In the genomic region with DNA sequence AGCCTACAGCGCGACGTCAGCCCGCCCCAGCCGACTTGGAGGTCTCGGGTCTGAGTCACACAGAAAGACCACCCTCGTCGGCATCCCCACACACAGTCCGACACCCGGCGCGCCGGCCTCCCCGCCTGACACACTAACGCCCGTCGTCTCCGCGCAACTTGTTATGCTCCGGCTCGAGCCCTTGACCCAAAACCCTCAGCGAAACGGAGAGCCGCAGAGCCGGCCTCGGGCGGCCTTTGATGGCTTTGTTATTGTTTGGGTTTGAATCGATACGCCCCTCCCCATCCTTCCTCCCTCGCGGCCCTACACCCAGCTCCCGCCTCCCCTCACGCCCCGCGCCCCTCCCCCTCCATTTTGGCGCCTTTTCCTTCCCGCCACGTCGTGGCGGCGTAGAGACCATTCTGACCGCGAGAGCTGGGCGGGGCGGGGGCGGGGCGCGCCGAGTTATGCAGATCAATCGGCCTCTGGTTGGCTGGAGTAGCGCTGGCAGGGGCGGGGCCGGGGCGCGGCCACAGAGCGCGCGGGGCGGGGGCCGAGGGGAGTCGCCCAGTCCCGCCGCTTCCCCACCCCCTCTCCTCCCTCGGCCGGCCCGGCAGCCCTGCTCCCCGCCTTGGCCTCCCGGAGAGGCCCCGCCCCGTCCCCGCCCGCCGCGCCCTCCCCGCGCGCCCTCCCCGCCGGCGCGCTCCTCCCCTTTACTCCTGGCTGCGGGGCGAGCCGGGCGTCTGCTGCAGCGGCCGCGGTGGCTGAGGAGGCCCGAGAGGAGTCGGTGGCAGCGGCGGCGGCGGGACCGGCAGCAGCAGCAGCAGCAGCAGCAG, we compare ENCODE assay signal across 1 cellular context.
TF ChIP-seq lines count a peak whose summit lies in the region.

A gene (plus strand): TSS at position 695 of the 815 bp plus-strand sequence. CDS start 424 bp downstream, outside the sequence.

TF ChIP-seq in HepG2, 621 proteins besides CTCF, POLR2A, EP300 and RAD21 (continued from another document and continues in another):
- TF ChIP-seq BRD4 (CRISPR knock-in tag; IDR thresholded peaks at IDR 0.05) (0 out of 2 replicates have a peak, but pooled peaks have one; percentile 77), ERF (CRISPR knock-in tag; IDR thresholded peaks at IDR 0.05) (peak; percentile 66), ZNF879 (CRISPR knock-in tag; IDR thresholded peaks at IDR 0.05) (no peak), ZMYM4 (CRISPR knock-in tag; IDR thresholded peaks at IDR 0.05) (peak; percentile 33), FOXC1 (CRISPR knock-in tag; IDR thresholded peaks at IDR 0.05; ENCODE audit: borderline replicate concordance) (no peak; the same call in none of the 2 replicates), NR2F1 (CRISPR knock-in tag; IDR thresholded peaks at IDR 0.05) (peak; percentile 84), HOXD1 (CRISPR knock-in tag; IDR thresholded peaks at IDR 0.05) (peak; percentile 77), ZFP62 (CRISPR knock-in tag; IDR thresholded peaks at IDR 0.05) (no peak), SKI (IDR thresholded peaks at IDR 0.05; ENCODE audit: partially characterized antibody) (peak; percentile 97), RFXAP (CRISPR knock-in tag; IDR thresholded peaks at IDR 0.05; ENCODE audit: borderline replicate concordance) (peak; percentile 88), PHF8 (CRISPR knock-in tag; IDR thresholded peaks at IDR 0.05) (no peak; the same call in 1 of the 2 replicates), YY1 (IDR thresholded peaks at IDR 0.05; ENCODE audit: insufficient read depth, insufficient replicate concordance, low read depth, low read length) (peak; percentile 81), GLI4 (CRISPR knock-in tag; IDR thresholded peaks at IDR 0.05; ENCODE audit: borderline replicate concordance) (peak; percentile 6; the same call in 1 of the 2 replicates), ZNF816 (CRISPR knock-in tag; IDR thresholded peaks at IDR 0.05; ENCODE audit: borderline replicate concordance) (no peak; the same call in 1 of the 2 replicates), ZNF878 (CRISPR knock-in tag; IDR thresholded peaks at IDR 0.05) (peak; percentile 94), SMAD3 (CRISPR knock-in tag; IDR thresholded peaks at IDR 0.05) (peak; percentile 16; the same call in 1 of the 2 replicates), ZNF547 (CRISPR knock-in tag; IDR thresholded peaks at IDR 0.05) (peak; percentile 46), SNAI1 (CRISPR knock-in tag; IDR thresholded peaks at IDR 0.05; ENCODE audit: borderline replicate concordance) (peak; percentile 97), MXD4 (CRISPR knock-in tag; IDR thresholded peaks at IDR 0.05) (peak; percentile 76), ZNF737 (CRISPR knock-in tag; IDR thresholded peaks at IDR 0.05; ENCODE audit: borderline replicate concordance) (no peak), ZNF367 (CRISPR knock-in tag; IDR thresholded peaks at IDR 0.05; ENCODE audit: borderline replicate concordance) (no peak), KDM5B (CRISPR knock-in tag; IDR thresholded peaks at IDR 0.05; ENCODE audit: borderline replicate concordance) (peak; percentile 72; the same call in 1 of the 2 replicates), ZNF20 (CRISPR knock-in tag; IDR thresholded peaks at IDR 0.05) (peak; percentile 82; the same call in 1 of the 2 replicates), TMF1 (CRISPR knock-in tag; IDR thresholded peaks at IDR 0.05; ENCODE audit: low read depth) (0 out of 2 replicates have a peak, but pooled peaks have one; percentile 70), ZNF891 (CRISPR knock-in tag; IDR thresholded peaks at IDR 0.05) (peak; percentile 91), ZNF660 (CRISPR knock-in tag; IDR thresholded peaks at IDR 0.05; ENCODE audit: borderline replicate concordance, low read depth) (no peak), JUND (CRISPR knock-in tag; IDR thresholded peaks at IDR 0.05) (no peak; the same call in 1 of the 2 replicates)
- TF ChIP-seq, protein P1, sequence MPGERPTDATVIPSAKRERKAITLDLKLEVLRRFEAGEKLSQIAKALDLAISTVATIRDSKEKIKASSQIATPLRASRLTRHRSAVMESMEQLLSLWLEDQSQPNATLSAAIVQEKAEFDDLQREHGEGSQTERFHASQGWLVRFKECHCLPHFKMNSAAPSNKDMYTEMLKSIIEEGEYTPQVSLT (CRISPR knock-in tag; IDR thresholded peaks at IDR 0.05; ENCODE audit: borderline replicate concordance, low read depth): peak; percentile 37; the same call in 1 of the 2 replicates
- TF ChIP-seq, protein P2, sequence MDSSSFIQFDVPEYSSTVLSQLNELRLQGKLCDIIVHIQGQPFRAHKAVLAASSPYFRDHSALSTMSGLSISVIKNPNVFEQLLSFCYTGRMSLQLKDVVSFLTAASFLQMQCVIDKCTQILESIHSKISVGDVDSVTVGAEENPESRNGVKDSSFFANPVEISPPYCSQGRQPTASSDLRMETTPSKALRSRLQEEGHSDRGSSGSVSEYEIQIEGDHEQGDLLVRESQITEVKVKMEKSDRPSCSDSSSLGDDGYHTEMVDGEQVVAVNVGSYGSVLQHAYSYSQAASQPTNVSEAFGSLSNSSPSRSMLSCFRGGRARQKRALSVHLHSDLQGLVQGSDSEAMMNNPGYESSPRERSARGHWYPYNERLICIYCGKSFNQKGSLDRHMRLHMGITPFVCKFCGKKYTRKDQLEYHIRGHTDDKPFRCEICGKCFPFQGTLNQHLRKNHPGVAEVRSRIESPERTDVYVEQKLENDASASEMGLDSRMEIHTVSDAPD (CRISPR knock-in tag; IDR thresholded peaks at IDR 0.05): no peak
- TF ChIP-seq, protein P3, sequence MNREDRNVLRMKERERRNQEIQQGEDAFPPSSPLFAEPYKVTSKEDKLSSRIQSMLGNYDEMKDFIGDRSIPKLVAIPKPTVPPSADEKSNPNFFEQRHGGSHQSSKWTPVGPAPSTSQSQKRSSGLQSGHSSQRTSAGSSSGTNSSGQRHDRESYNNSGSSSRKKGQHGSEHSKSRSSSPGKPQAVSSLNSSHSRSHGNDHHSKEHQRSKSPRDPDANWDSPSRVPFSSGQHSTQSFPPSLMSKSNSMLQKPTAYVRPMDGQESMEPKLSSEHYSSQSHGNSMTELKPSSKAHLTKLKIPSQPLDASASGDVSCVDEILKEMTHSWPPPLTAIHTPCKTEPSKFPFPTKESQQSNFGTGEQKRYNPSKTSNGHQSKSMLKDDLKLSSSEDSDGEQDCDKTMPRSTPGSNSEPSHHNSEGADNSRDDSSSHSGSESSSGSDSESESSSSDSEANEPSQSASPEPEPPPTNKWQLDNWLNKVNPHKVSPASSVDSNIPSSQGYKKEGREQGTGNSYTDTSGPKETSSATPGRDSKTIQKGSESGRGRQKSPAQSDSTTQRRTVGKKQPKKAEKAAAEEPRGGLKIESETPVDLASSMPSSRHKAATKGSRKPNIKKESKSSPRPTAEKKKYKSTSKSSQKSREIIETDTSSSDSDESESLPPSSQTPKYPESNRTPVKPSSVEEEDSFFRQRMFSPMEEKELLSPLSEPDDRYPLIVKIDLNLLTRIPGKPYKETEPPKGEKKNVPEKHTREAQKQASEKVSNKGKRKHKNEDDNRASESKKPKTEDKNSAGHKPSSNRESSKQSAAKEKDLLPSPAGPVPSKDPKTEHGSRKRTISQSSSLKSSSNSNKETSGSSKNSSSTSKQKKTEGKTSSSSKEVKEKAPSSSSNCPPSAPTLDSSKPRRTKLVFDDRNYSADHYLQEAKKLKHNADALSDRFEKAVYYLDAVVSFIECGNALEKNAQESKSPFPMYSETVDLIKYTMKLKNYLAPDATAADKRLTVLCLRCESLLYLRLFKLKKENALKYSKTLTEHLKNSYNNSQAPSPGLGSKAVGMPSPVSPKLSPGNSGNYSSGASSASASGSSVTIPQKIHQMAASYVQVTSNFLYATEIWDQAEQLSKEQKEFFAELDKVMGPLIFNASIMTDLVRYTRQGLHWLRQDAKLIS (CRISPR knock-in tag; IDR thresholded peaks at IDR 0.05): 0 out of 2 replicates have a peak, but pooled peaks have one; percentile 82
- TF ChIP-seq, protein P4, sequence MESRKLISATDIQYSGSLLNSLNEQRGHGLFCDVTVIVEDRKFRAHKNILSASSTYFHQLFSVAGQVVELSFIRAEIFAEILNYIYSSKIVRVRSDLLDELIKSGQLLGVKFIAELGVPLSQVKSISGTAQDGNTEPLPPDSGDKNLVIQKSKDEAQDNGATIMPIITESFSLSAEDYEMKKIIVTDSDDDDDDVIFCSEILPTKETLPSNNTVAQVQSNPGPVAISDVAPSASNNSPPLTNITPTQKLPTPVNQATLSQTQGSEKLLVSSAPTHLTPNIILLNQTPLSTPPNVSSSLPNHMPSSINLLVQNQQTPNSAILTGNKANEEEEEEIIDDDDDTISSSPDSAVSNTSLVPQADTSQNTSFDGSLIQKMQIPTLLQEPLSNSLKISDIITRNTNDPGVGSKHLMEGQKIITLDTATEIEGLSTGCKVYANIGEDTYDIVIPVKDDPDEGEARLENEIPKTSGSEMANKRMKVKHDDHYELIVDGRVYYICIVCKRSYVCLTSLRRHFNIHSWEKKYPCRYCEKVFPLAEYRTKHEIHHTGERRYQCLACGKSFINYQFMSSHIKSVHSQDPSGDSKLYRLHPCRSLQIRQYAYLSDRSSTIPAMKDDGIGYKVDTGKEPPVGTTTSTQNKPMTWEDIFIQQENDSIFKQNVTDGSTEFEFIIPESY (CRISPR knock-in tag; IDR thresholded peaks at IDR 0.05): peak; percentile 65; the same call in 1 of the 2 replicates
- TF ChIP-seq, protein P5, sequence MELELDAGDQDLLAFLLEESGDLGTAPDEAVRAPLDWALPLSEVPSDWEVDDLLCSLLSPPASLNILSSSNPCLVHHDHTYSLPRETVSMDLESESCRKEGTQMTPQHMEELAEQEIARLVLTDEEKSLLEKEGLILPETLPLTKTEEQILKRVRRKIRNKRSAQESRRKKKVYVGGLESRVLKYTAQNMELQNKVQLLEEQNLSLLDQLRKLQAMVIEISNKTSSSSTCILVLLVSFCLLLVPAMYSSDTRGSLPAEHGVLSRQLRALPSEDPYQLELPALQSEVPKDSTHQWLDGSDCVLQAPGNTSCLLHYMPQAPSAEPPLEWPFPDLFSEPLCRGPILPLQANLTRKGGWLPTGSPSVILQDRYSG (CRISPR knock-in tag; IDR thresholded peaks at IDR 0.05): no peak; the same call in 1 of the 2 replicates
- TF ChIP-seq, protein P6, sequence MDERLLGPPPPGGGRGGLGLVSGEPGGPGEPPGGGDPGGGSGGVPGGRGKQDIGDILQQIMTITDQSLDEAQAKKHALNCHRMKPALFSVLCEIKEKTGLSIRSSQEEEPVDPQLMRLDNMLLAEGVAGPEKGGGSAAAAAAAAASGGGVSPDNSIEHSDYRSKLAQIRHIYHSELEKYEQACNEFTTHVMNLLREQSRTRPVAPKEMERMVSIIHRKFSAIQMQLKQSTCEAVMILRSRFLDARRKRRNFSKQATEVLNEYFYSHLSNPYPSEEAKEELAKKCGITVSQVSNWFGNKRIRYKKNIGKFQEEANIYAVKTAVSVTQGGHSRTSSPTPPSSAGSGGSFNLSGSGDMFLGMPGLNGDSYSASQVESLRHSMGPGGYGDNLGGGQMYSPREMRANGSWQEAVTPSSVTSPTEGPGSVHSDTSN (CRISPR knock-in tag; IDR thresholded peaks at IDR 0.05): no peak
- TF ChIP-seq, protein P7, sequence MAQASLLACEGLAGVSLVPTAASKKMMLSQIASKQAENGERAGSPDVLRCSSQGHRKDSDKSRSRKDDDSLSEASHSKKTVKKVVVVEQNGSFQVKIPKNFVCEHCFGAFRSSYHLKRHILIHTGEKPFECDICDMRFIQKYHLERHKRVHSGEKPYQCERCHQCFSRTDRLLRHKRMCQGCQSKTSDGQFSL (CRISPR knock-in tag; IDR thresholded peaks at IDR 0.05): no peak
- TF ChIP-seq, protein P8, sequence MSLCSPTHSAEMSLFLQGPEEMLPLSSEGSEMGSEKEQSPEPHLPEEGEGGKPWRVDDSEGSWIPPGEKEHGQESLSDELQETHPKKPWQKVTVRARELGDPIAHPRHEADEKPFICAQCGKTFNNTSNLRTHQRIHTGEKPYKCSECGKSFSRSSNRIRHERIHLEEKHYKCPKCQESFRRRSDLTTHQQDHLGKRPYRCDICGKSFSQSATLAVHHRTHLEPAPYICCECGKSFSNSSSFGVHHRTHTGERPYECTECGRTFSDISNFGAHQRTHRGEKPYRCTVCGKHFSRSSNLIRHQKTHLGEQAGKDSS (CRISPR knock-in tag; IDR thresholded peaks at IDR 0.05; ENCODE audit: borderline replicate concordance, low read depth): peak; percentile 26
- TF ChIP-seq, protein P9, sequence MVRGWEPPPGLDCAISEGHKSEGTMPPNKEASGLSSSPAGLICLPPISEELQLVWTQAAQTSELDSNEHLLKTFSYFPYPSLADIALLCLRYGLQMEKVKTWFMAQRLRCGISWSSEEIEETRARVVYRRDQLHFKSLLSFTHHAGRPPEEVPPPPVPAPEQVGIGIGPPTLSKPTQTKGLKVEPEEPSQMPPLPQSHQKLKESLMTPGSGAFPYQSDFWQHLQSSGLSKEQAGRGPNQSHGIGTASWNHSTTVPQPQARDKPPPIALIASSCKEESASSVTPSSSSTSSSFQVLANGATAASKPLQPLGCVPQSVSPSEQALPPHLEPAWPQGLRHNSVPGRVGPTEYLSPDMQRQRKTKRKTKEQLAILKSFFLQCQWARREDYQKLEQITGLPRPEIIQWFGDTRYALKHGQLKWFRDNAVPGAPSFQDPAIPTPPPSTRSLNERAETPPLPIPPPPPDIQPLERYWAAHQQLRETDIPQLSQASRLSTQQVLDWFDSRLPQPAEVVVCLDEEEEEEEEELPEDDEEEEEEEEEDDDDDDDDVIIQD (CRISPR knock-in tag; IDR thresholded peaks at IDR 0.05; ENCODE audit: low read depth): peak; percentile 12; the same call in 1 of the 2 replicates
- TF ChIP-seq, protein P10, sequence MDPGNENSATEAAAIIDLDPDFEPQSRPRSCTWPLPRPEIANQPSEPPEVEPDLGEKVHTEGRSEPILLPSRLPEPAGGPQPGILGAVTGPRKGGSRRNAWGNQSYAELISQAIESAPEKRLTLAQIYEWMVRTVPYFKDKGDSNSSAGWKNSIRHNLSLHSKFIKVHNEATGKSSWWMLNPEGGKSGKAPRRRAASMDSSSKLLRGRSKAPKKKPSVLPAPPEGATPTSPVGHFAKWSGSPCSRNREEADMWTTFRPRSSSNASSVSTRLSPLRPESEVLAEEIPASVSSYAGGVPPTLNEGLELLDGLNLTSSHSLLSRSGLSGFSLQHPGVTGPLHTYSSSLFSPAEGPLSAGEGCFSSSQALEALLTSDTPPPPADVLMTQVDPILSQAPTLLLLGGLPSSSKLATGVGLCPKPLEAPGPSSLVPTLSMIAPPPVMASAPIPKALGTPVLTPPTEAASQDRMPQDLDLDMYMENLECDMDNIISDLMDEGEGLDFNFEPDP (CRISPR knock-in tag; conservative IDR thresholded peaks at IDR 0.05): peak; percentile 95; the same call in 1 of the 2 replicates
- TF ChIP-seq, protein P11, sequence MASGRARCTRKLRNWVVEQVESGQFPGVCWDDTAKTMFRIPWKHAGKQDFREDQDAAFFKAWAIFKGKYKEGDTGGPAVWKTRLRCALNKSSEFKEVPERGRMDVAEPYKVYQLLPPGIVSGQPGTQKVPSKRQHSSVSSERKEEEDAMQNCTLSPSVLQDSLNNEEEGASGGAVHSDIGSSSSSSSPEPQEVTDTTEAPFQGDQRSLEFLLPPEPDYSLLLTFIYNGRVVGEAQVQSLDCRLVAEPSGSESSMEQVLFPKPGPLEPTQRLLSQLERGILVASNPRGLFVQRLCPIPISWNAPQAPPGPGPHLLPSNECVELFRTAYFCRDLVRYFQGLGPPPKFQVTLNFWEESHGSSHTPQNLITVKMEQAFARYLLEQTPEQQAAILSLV (CRISPR knock-in tag; IDR thresholded peaks at IDR 0.05; ENCODE audit: borderline replicate concordance): peak; percentile 70; the same call in 1 of the 2 replicates
